17 cellular contexts compared by ENCODE assay signal in genomic region chr1:4694492-4694891, GRCh38. TPM values are rescaled to one million over a fixed set of nuclear protein-coding genes. Genes with fewer than 3 reads are reported as not detected.
DNase-seq lines count a peak whose midpoint lies in the region; ATAC-seq and TF ChIP-seq lines count a peak whose summit lies in the region.
"Had no signal": no experiment of that assay in that cellular context is flagged by ENCODE, and none has a peak within 500 bp of the region (broad histone marks: within the 10 kb centered on the region; RNA-seq: fewer than 3 reads in every experiment).

No MANE protein-coding gene starts in this region.

- H3K14ac ChIP-seq in neuronal stem cell (ENCODE audit: low read length), result no peak overlapping the region

- no peak overlapping the region for H2AK5ac ChIP-seq in neuronal stem cell (ENCODE audit: low read depth, low read length)

- H2BK12ac ChIP-seq in neuronal stem cell (ENCODE audit: low read length), result no peak overlapping the region

- ATAC-seq in HG03565 (IDR thresholded peaks at IDR 0.05; ENCODE audit: unreplicated experiment), result no peak
- ATAC-seq: Right ventricle myocardium inferior had no signal

- H3K18ac ChIP-seq in neuronal stem cell (ENCODE audit: low read length), result no peak overlapping the region

- TF ChIP-seq CTCF in GM12873 (IDR thresholded peaks at IDR 0.05; ENCODE audit: insufficient read depth, low read depth, low read length, missing control alignments), result peak; percentile 25
- TF ChIP-seq CTCF in endodermal cell (conservative IDR thresholded peaks at IDR 0.05), result peak; percentile 62

- DNase-seq in NAMALWA (ENCODE audit: low spot score) (peak; percentile 13), endodermal cell (no peak), neuronal stem cell (ENCODE audit: low spot score) (no peak), NCI-H1105 treated with DMSO at 0.1 percent for 48 hours (lab: John Stamatoyannopoulos, UW) (no peak), foreskin melanocyte (no peak), DMS53 (lab: John Stamatoyannopoulos, UW) (no peak)
- DNase-seq: COR-L47, DMS153, MV-4-11, NCI-H1436, NCI-H2029 treated with DMSO at 0.1 percent for 48 hours, NCI-H510A treated with DMSO at 0.1 percent for 48 hours, NCI-H82, Peyer's patch had no signal

- H3K27me3 ChIP-seq in endodermal cell (ENCODE audit: control insufficient read depth, insufficient read depth, low read length, poor library complexity, severe bottlenecking), result no peaks in the 10 kb centered on the region
- peaks cover 0 to 3% (median 0%) of the 10 kb centered on the region in 3 experiments for H3K27me3 ChIP-seq in neuronal stem cell (ENCODE audit: control insufficient read depth in 3 of 3, insufficient read depth in 3 of 3, low read depth in 1 of 3, low read length in 3 of 3)
- H3K27me3 ChIP-seq: Peyer's patch had no signal

- no peaks in the 10 kb centered on the region for H3K79me1 ChIP-seq in neuronal stem cell (ENCODE audit: low read depth, low read length)

- no peak overlapping the region for H4K91ac ChIP-seq in neuronal stem cell (ENCODE audit: low read depth, low read length, poor library complexity)

- 91 to 97% methylated on average over 6 to 9 of the region's 9 CpGs for WGBS in endodermal cell (ENCODE audit: insufficient coverage in 1 of 2, insufficient read length in 1 of 2), 2 experiments
- no CpG with 5 or more reads among the region's 9 CpGs for WGBS in neuronal stem cell (ENCODE audit: extremely low coverage in 2 of 2, insufficient read length in 2 of 2, insufficient replicate concordance in 1 of 2), 2 donors

- no peak overlapping the region for H3K4me3 ChIP-seq in endodermal cell (ENCODE audit: low read length)
- no peak overlapping the region for H3K4me3 ChIP-seq in neuronal stem cell (ENCODE audit: low read length in 2 of 2)
- H3K4me3 ChIP-seq: Peyer's patch had no signal

- no peaks in the 10 kb centered on the region for H3K9me3 Mint-ChIP-seq in endodermal cell

- no peak overlapping the region for H3K4me2 ChIP-seq in neuronal stem cell (ENCODE audit: insufficient read depth, low read length, poor library complexity, severe bottlenecking)

- peak overlapping the region; percentile 30 for H3K23ac ChIP-seq in neuronal stem cell (ENCODE audit: low read depth, low read length, poor library complexity)

- H4K8ac ChIP-seq in neuronal stem cell (ENCODE audit: low read depth, low read length), result no peak overlapping the region

- no peak overlapping the region for H3K4ac ChIP-seq in neuronal stem cell (ENCODE audit: low read length)

- peaks cover 10% of the 10 kb centered on the region for H3K27me3 Mint-ChIP-seq in endodermal cell (ENCODE audit: insufficient read depth)

- no peak overlapping the region for H2BK15ac ChIP-seq in neuronal stem cell (ENCODE audit: low read length)

- H2BK120ac ChIP-seq in neuronal stem cell (ENCODE audit: low read depth, low read length), result no peak overlapping the region

- no peak overlapping the region for H2AFZ ChIP-seq in neuronal stem cell (ENCODE audit: low read length)

- H3K9me3 ChIP-seq in endodermal cell (ENCODE audit: control insufficient read depth, low read length) (no peaks in the 10 kb centered on the region), neuronal stem cell (replicated peaks in 1 of 2; ENCODE audit: control insufficient read depth in 2 of 2, insufficient read depth in 1 of 2, low read depth in 1 of 2, low read length in 2 of 2) (no peaks in the 10 kb centered on the region)
- H3K9me3 ChIP-seq: Peyer's patch had no signal

- H3K9ac ChIP-seq in endodermal cell (ENCODE audit: extremely low read depth, low read length, poor library complexity, severe bottlenecking), result no peak overlapping the region
- no peak overlapping the region for H3K9ac ChIP-seq in neuronal stem cell (ENCODE audit: low read depth, low read length, poor library complexity)

- no peak overlapping the region for H3K27ac ChIP-seq in endodermal cell (ENCODE audit: low read depth, low read length)
- H3K27ac ChIP-seq in neuronal stem cell (replicated peaks; ENCODE audit: low read length), result no peak overlapping the region
- H3K27ac ChIP-seq: Peyer's patch had no signal

- H2BK5ac ChIP-seq in neuronal stem cell (ENCODE audit: low read length), result no peak overlapping the region

- H3K36me3 Mint-ChIP-seq in endodermal cell (ENCODE audit: low read depth), result peaks cover 6% of the 10 kb centered on the region

- H3K4me3 Mint-ChIP-seq in endodermal cell, result no peak overlapping the region

- no peaks in the 10 kb centered on the region for H3K4me1 ChIP-seq in endodermal cell (ENCODE audit: control insufficient read depth, insufficient read depth, low read length)
- H3K4me1 ChIP-seq in neuronal stem cell (ENCODE audit: control insufficient read depth in 2 of 2, insufficient read depth in 1 of 2, low read depth in 1 of 2, low read length in 2 of 2), result peaks cover 0 to under 1% of the 10 kb centered on the region in 2 donors
- H3K4me1 ChIP-seq: Peyer's patch had no signal

- no peak overlapping the region for H3K27ac Mint-ChIP-seq in endodermal cell

- H3K36me3 ChIP-seq in endodermal cell (ENCODE audit: control insufficient read depth, insufficient read depth, low read length) (peaks cover 6% of the 10 kb centered on the region), neuronal stem cell (replicated peaks in 1 of 2; ENCODE audit: control insufficient read depth in 2 of 2, insufficient read depth in 2 of 2, low read length in 2 of 2) (no peaks in the 10 kb centered on the region)
- H3K36me3 ChIP-seq: Peyer's patch had no signal

- H3K4me1 Mint-ChIP-seq in endodermal cell, result peaks cover 2% of the 10 kb centered on the region

RNA-seq across cellular contexts. Expression of gene AJAP1, which starts 40.1 kb away (rescaled TPM):
- total RNA-seq in endodermal cell, result 10 to 100 TPM; 19.4 to 22.1 TPM
- polyA plus RNA-seq in endodermal cell (2013, experiment 1 of 2), result 5.5 TPM
- polyA plus RNA-seq in endodermal cell (2013, experiment 2 of 2), result 6.1 TPM
- 0.32 TPM for polyA plus RNA-seq in neuronal stem cell (2013, experiment 1 of 2)
- 0.42 TPM for polyA plus RNA-seq in neuronal stem cell (2013, experiment 2 of 2)
- total RNA-seq: Right ventricle myocardium inferior had no signal
